ENCODE assay signal across 8 cellular contexts in the genomic region with DNA sequence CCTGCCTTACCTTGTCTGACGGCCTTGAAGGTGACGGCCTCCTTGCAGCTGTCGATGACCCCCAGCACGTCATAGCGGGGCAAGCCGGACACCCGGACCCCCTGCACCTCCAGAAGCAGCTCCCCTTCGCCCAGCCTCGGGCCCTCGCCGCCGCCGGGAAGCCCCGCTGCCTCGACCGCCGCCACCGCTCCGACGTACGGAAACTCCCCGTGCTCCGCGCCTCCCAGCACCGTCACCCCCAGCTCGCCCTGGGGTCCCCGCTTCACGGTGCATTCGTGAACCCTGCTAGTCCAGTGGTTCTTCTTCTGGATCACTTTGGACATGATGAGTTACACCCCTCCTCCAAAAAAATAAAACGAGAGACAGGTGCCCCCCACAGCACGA. TPM values are rescaled to one million over a fixed set of nuclear protein-coding genes. Genes with fewer than 3 reads are reported as not detected.
DNase-seq lines count a peak whose midpoint lies in the region; ATAC-seq and TF ChIP-seq lines count a peak whose summit lies in the region.

No MANE protein-coding gene starts in this region.

- no peak for TF ChIP-seq POLR2A in suprapubic skin (IDR thresholded peaks at IDR 0.05)

- DNase-seq in BE2C (peak; percentile 18), HAP-1 (ENCODE audit: low spot score in 2 of 2) (peak in 1 of 2 experiments; percentile 38), astrocyte of the hippocampus (ENCODE audit: low read depth, low spot score) (peak; percentile 54), kidney tubule cell (ENCODE audit: low spot score) (peak; percentile 9), suprapubic skin (ENCODE audit: low spot score in 2 of 2) (no peak), iPS-NIHi7 (ENCODE audit: extremely low spot score) (no peak)

- no peaks in the 10 kb centered on the region for H3K27me3 ChIP-seq in BE2C
- peaks cover 4% of the 10 kb centered on the region; the same call in 1 of the 2 replicates for H3K27me3 ChIP-seq in HAP-1 (ENCODE audit: low read depth)
- no peaks in the 10 kb centered on the region for H3K27me3 ChIP-seq in suprapubic skin

- H3K9me3 ChIP-seq in BE2C (no peaks in the 10 kb centered on the region), HAP-1 (no peaks in the 10 kb centered on the region), suprapubic skin (no peaks in the 10 kb centered on the region)

- H3K27ac ChIP-seq in suprapubic skin = peak overlapping the region; percentile 89

- no peak for TF ChIP-seq CTCF in BE2C (IDR thresholded peaks at IDR 0.05; ENCODE audit: low read depth, low read length)
- TF ChIP-seq CTCF in suprapubic skin (IDR thresholded peaks at IDR 0.05) = no peak

- ATAC-seq in HG02610 (IDR thresholded peaks at IDR 0.05; ENCODE audit: unreplicated experiment) = no peak
- no peak for ATAC-seq in GM18867 (IDR thresholded peaks at IDR 0.05; ENCODE audit: unreplicated experiment)

- under 1% methylated on average over 23 of the region's 31 CpGs for WGBS in suprapubic skin

- no peaks in the 10 kb centered on the region for H3K4me1 ChIP-seq in BE2C
- H3K4me1 ChIP-seq in HAP-1 = peaks cover 10% of the 10 kb centered on the region
- peaks cover 31% of the 10 kb centered on the region for H3K4me1 ChIP-seq in suprapubic skin

- TF ChIP-seq EP300 in suprapubic skin (IDR thresholded peaks at IDR 0.05) = no peak

- peak overlapping the region; percentile 95 for H3K4me3 ChIP-seq in BE2C (ENCODE audit: low read depth, low read length)
- peak overlapping the region; percentile 89 for H3K4me3 ChIP-seq in HAP-1
- H3K4me3 ChIP-seq in suprapubic skin = peak overlapping the region; percentile 71

- in situ Hi-C loops in HAP-1 (cut with MboI; ENCODE audit: low sequenced_read_pairs) = no loop called here

- H3K36me3 ChIP-seq in BE2C (no peaks in the 10 kb centered on the region), HAP-1 (replicated peaks) (no peaks in the 10 kb centered on the region), suprapubic skin (no peaks in the 10 kb centered on the region)

RNA-seq across cellular contexts. Expression of a gene that starts 0.7 kb away (rescaled TPM):
- polyA plus RNA-seq in BE2C (2012; ENCODE audit: insufficient read depth, insufficient read length, low read depth) = 14.7 TPM
- 10 to 100 TPM; 37.9 to 71.5 (median 48.6) TPM for total RNA-seq in suprapubic skin

Comparison
In these comparisons a context has a peak if more than half of its experiments do, and no peak if none do; other contexts are left out.
1. DNase-seq: peak in BE2C (single experiment), astrocyte of the hippocampus (single experiment) and kidney tubule cell (single experiment); none in suprapubic skin (0 of 2) and iPS-NIHi7 (single experiment).
2. Peak in every context shown above with its lines, with median percentiles within 50 percentile points of each other: H3K4me3 ChIP-seq.